18 cellular contexts compared by ENCODE assay signal in genomic region chr4:17770845-17771244, GRCh38. TPM values are rescaled to one million over a fixed set of nuclear protein-coding genes. Genes with fewer than 3 reads are reported as not detected.
"Had no signal": no experiment of that assay in that cellular context is flagged by ENCODE, and none has a peak within 500 bp of the region (broad histone marks: within the 10 kb centered on the region; RNA-seq: fewer than 3 reads in every experiment).

No MANE protein-coding gene starts in this region.

- H3K27ac ChIP-seq: body of pancreas, colonic mucosa, heart right ventricle, left ventricle myocardium inferior, transverse colon, uterus, WERI-Rb-1 had no signal

- DNase-seq: activated CD4-positive, alpha-beta T cell treated with anti-CD3 and anti-CD28 coated beads, Interleukin-2, amount 50 U/mL, for 4 hours; amniotic stem cell; body of pancreas; colonic mucosa; heart right ventricle; kidney glomerular epithelial cell; left ventricle myocardium inferior; stimulated activated naive CD8-positive, alpha-beta T cell treated with anti-CD3 and anti-CD28 coated beads, Interleukin-15, Interleukin-2, amounts not matched to agents 100 U/mL and 50 U/mL, for 24 hours; substantia nigra; SW 1271; T-helper 2 cell; transverse colon; uterus; WERI-Rb-1 had no signal

- ATAC-seq: body of pancreas; heart right ventricle; stimulated activated naive CD8-positive, alpha-beta T cell treated with anti-CD3 and anti-CD28 coated beads, Interleukin-15, Interleukin-2, amounts not matched to agents 100 U/mL and 50 U/mL, for 24 hours had no signal

RNA-seq across cellular contexts. Expression of gene FAM184B, which starts 10.6 kb away (rescaled TPM):
- total RNA-seq: activated CD8-positive, alpha-beta memory T cell treated with anti-CD3 and anti-CD28 coated beads for 36 hours; body of pancreas; fibroblast of lung; heart right ventricle; left ventricle myocardium inferior; omental fat pad; posterior vena cava had no signal
